ENCODE assay signal across 39 cellular contexts in genomic region chr1:55034476-55035133, GRCh38. TPM values are rescaled to one million over a fixed set of nuclear protein-coding genes. Genes with fewer than 3 reads are reported as not detected.
"Had no signal": no experiment of that assay in that cellular context is flagged by ENCODE, and none has a peak within 500 bp of the region (broad histone marks: within the 10 kb centered on the region; RNA-seq: fewer than 3 reads in every experiment).

No MANE protein-coding gene starts in this region.

- H3K36me3 ChIP-seq: brain microvascular endothelial cell, heart left ventricle, thyroid gland, upper lobe of left lung, vagina, WERI-Rb-1 had no signal

- H3K27me3 ChIP-seq: thyroid gland, upper lobe of left lung, vagina had no signal

- H3K27ac ChIP-seq: brain microvascular endothelial cell, coronary artery, dorsolateral prefrontal cortex, heart left ventricle, thyroid gland, upper lobe of left lung, vagina, WERI-Rb-1 had no signal

- FAIRE-seq: astrocyte, TTC549 had no signal

- H3K9me3 ChIP-seq: heart left ventricle, mucosa of descending colon, thyroid gland, upper lobe of left lung, vagina had no signal

- DNase-seq: activated CD4-positive, alpha-beta T cell treated with anti-CD3 and anti-CD28 coated beads for 48 hours; activated CD4-positive, alpha-beta T cell treated with anti-CD3 and anti-CD28 coated beads, Interleukin-2, amount 50 U/mL, for 48 hours; activated CD8-positive, alpha-beta memory T cell treated with anti-CD3 and anti-CD28 coated beads, Interleukin-2, amount 50 U/mL, for 4 hours; activated gamma-delta T cell; activated naive CD4-positive, alpha-beta T cell treated with anti-CD3 and anti-CD28 coated beads, Interleukin-2, amount 10 ng/mL, durations not matched to agents 7 days and 5 days; activated naive CD8-positive, alpha-beta T cell treated with anti-CD3 and anti-CD28 coated beads, Interleukin-2, amount 10 ng/mL, durations not matched to agents 7 days and 5 days; activated T-cell treated with anti-CD3 and anti-CD28 coated beads, Interleukin-2, amount 50 U/mL, for 1 hour; amniotic stem cell; brain microvascular endothelial cell; dorsolateral prefrontal cortex; effector memory CD8-positive, alpha-beta T cell; erythroblast; heart left ventricle; kidney glomerular epithelial cell; left ventricle myocardium superior; mucosa of descending colon; stimulated activated CD4-positive, alpha-beta T cell treated with anti-CD3 and anti-CD28 coated beads, Interleukin-1b, Interleukin-23, amount 100 ng/mL, for 48 hours; stimulated activated CD4-positive, alpha-beta T cell treated with anti-CD3 and anti-CD28 coated beads, Interleukin-4, amount 100 ng/mL, for 4 hours; stimulated activated CD8-positive, alpha-beta memory T cell treated with anti-CD3 and anti-CD28 coated beads, Interleukin-4, amount 100 ng/mL, for 48 hours; stimulated activated naive CD8-positive, alpha-beta T cell treated with anti-CD3 and anti-CD28 coated beads, Interleukin-15, amount 100 ng/mL, for 72 hours; substantia nigra; T-helper 9 cell; thyroid gland; upper lobe of left lung; WERI-Rb-1 had no signal

- H3K4me3 ChIP-seq: coronary artery, dorsolateral prefrontal cortex, heart left ventricle, mucosa of descending colon, smooth muscle cell, thyroid gland, upper lobe of left lung, vagina had no signal

RNA-seq across cellular contexts. Expression of gene PCSK9, which starts 4.7 kb away (rescaled TPM):
- total RNA-seq: activated CD8-positive, alpha-beta memory T cell treated with anti-CD3 and anti-CD28 coated beads for 36 hours; activated naive CD8-positive, alpha-beta T cell treated with anti-CD3 and anti-CD28 coated beads, Interleukin-2, amount 10 ng/mL, durations not matched to agents 7 days and 5 days; cardiac septum; left ventricle myocardium superior; lung microvascular endothelial cell; natural killer cell treated with Interleukin-12 subunit alpha and Interleukin-12 subunit beta and Interleukin-15 and Interleukin-18, amount 100 ng/mL, for 72 hours; thyroid gland had no signal

RNA-seq across cellular contexts. Expression of gene BSND, which starts 35.9 kb away (rescaled TPM):
- total RNA-seq: activated CD8-positive, alpha-beta memory T cell treated with anti-CD3 and anti-CD28 coated beads for 36 hours; activated naive CD8-positive, alpha-beta T cell treated with anti-CD3 and anti-CD28 coated beads, Interleukin-2, amount 10 ng/mL, durations not matched to agents 7 days and 5 days; astrocyte; cardiac septum; heart left ventricle; left ventricle myocardium superior; lung microvascular endothelial cell; mesenteric fat pad; mucosa of descending colon; myocyte; natural killer cell treated with Interleukin-12 subunit alpha and Interleukin-12 subunit beta and Interleukin-15 and Interleukin-18, amount 100 ng/mL, for 72 hours; osteoblast; progenitor cell of endocrine pancreas; sciatic nerve; smooth muscle cell; thyroid gland; vagina had no signal
- polyA plus RNA-seq: heart left ventricle, smooth muscle cell had no signal

RNA-seq across cellular contexts. Expression of gene TMEM61, which starts 54.2 kb away (rescaled TPM):
- total RNA-seq: activated CD8-positive, alpha-beta memory T cell treated with anti-CD3 and anti-CD28 coated beads for 36 hours; activated naive CD8-positive, alpha-beta T cell treated with anti-CD3 and anti-CD28 coated beads, Interleukin-2, amount 10 ng/mL, durations not matched to agents 7 days and 5 days; astrocyte; cardiac septum; lung microvascular endothelial cell; mesenteric fat pad; myocyte; natural killer cell treated with Interleukin-12 subunit alpha and Interleukin-12 subunit beta and Interleukin-15 and Interleukin-18, amount 100 ng/mL, for 72 hours; osteoblast; sciatic nerve had no signal
- polyA plus RNA-seq: heart left ventricle had no signal
